In the genomic region with DNA sequence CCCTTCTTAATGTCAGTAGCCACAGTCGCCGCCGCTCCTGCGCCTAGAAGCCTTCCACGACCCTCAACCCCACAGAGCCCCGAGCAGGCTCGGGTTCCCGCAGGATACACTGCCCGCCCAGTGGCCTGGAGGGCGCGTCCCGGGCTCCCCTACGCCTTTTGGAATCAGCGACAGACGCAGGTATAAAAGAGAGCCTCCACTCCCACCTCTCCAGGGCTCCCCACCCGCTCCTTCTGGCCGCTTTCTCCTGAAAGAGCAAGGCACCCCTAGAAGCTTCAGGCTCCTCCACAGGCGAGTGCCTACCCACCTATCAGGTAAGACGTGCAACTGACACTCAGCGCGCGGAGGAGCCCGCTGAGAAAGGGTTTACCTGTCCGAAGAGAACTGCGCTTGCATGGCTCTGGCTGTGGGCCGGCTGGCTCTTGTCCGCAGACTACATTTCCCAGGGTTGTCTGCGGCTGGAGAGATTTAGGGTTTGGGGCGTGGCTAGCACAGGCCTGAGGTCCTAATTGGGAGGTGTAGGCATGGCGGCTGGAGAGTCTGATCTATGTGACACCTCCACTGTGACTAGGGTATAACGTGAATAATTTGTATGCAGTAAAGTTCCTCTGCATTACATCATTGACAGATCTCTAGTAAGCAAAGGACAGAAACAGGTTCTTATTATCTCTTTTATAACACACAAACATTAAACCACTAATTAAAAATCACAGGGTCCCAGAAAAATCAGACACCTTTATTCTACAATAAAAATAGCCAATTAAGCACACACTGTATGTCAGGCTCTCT, we compare ENCODE assay signal across 8 cellular contexts. TPM values are rescaled to one million over a fixed set of nuclear protein-coding genes. Genes with fewer than 3 reads are reported as not detected.
DNase-seq lines count a peak whose midpoint lies in the region; ATAC-seq lines count a peak whose summit lies in the region.

No MANE protein-coding gene starts in this region.

- H3K4me3 ChIP-seq in skin epidermis: peak overlapping the region; percentile 42 to 66 (median 48)

- DNase-seq in NCI-H1092 treated with DMSO at 0.1 percent for 48 hours (lab: John Stamatoyannopoulos, UW): peak; percentile 11
- DNase-seq in cerebellar cortex (ENCODE audit: low spot score): peak; percentile 93
- DNase-seq in immature natural killer cell: peak; percentile 46 to 50 (median 50)
- no peak for DNase-seq in NCI-H1694 treated with DMSO at 0.1 percent for 48 hours (lab: John Stamatoyannopoulos, UW)

- peaks cover 8 to 25% (median 9%) of the 10 kb centered on the region in 3 donors for H3K27me3 Mint-ChIP-seq in immature natural killer cell (ENCODE audit: low read depth in 3 of 3)

- peak; percentile 86 for ATAC-seq in GM19324 (IDR thresholded peaks at IDR 0.05; ENCODE audit: low FRiP score, unreplicated experiment)
- peak; percentile 99 to 100 for ATAC-seq in activated CD4-positive, CD25-positive, alpha-beta regulatory T cell treated with anti-CD3 and anti-CD28 coated beads, Interleukin-2, amount 50 U/mL, for 24 hours
- ATAC-seq in GM18517 (IDR thresholded peaks at IDR 0.05; ENCODE audit: unreplicated experiment): no peak

- peak overlapping the region; percentile 73 to 84 (median 83) for H3K4me3 Mint-ChIP-seq in immature natural killer cell

- peaks cover 0 to 2% (median 0%) of the 10 kb centered on the region in 6 donors for H3K9me3 Mint-ChIP-seq in immature natural killer cell

- peaks cover 16 to 22% of the 10 kb centered on the region in 2 donors for H3K4me1 Mint-ChIP-seq in immature natural killer cell

- peak overlapping the region in 3 of 6 donors; percentile 22 to 64 (median 28) for H3K27ac Mint-ChIP-seq in immature natural killer cell

- H3K27ac ChIP-seq in skin epidermis: peak overlapping the region in 10 of 21 experiments; percentile 4 to 81 (median 30)

- no peaks in the 10 kb centered on the region for H3K36me3 Mint-ChIP-seq in immature natural killer cell

RNA-seq across cellular contexts. Expression of gene ZNF391, which starts 13.5 kb away (rescaled TPM):
- 1 to 10 TPM in 1 of 3 donors, under 1 TPM in 1, not detected in 1; 0.82 to 2.0 TPM for polyA plus RNA-seq in immature natural killer cell
